In the genomic region with DNA sequence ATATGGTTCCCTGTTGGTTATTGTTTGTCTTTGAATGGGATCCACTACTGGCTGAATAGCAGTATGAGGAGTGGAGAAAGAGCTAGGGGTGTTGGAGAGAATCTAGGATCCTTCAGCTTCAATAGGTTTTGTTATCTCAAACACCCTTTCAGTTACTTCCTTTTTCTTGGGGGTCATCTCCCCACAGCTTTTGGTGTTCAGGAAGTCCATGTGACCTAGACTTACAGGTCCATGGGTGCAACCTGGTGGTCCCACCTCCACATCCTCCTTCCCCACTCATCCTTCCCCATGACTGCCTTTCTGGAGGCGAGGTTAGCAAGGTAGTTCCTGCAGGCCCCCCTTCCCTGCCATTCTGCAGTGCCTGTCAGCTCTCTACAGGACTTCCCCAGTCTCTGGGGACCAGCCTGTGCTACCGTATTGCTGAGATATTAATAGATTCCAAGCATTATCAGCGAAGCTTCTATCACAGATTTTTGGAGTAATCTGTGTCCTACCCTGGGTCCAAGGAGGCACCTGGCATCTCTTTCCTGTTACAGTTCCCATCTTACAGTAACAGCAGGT, we compare ENCODE assay signal across 26 cellular contexts.
DNase-seq lines count a peak whose midpoint lies in the region; ATAC-seq, FAIRE-seq and TF ChIP-seq lines count a peak whose summit lies in the region.
"Had no signal": no experiment of that assay in that cellular context is flagged by ENCODE, and none has a peak within 500 bp of the region (broad histone marks: within the 10 kb centered on the region; RNA-seq: fewer than 3 reads in every experiment).

No MANE protein-coding gene starts in this region.

- H3K36me3 ChIP-seq in OCI-LY3 (replicated peaks; ENCODE audit: low read depth, low read length) (no peaks in the 10 kb centered on the region), endothelial cell of umbilical vein (ENCODE audit: control insufficient read depth in 2 of 2, extremely low read depth in 1 of 2, insufficient read depth in 2 of 2, low read length in 2 of 2) (no peaks in the 10 kb centered on the region), gastrocnemius medialis (no peaks in the 10 kb centered on the region), WERI-Rb-1 (no peaks in the 10 kb centered on the region)
- H3K36me3 ChIP-seq: brain microvascular endothelial cell, right lobe of liver, thoracic aorta had no signal

- POLR2A ChIA-PET in endothelial cell of umbilical vein (lab: Charles Lee): no interaction called here

- H3K4me2 ChIP-seq in OCI-LY3 (ENCODE audit: low read length) (peak overlapping the region; percentile 27), endothelial cell of umbilical vein (ENCODE audit: insufficient read depth, low read length) (no peak overlapping the region)

- peak overlapping the region; percentile 59 for H2AFZ ChIP-seq in OCI-LY3 (ENCODE audit: low read depth, low read length)
- no peak overlapping the region for H2AFZ ChIP-seq in endothelial cell of umbilical vein (ENCODE audit: low read depth, low read length)
- H2AFZ ChIP-seq: parathyroid adenoma had no signal

- H3K79me2 ChIP-seq in OCI-LY3 (ENCODE audit: low read length): no peaks in the 10 kb centered on the region
- no peaks in the 10 kb centered on the region for H3K79me2 ChIP-seq in endothelial cell of umbilical vein (ENCODE audit: control insufficient read depth, insufficient read depth, low read length)
- H3K79me2 ChIP-seq: parathyroid adenoma had no signal

- TF ChIP-seq POLR2A in endothelial cell of umbilical vein (IDR thresholded peaks at IDR 0.05; ENCODE audit: low read depth, low read length) (no peak), gastrocnemius medialis (IDR thresholded peaks at IDR 0.05) (no peak)

- CTCF ChIA-PET in endothelial cell of umbilical vein (lab: Charles Lee): interaction anchor here (1.3 to 1.5 kb wide), 2 partner anchors 13 to 405 kb away, joined by 3 read pairs; no protein-coding TSS in a partner anchor

- BruUV-seq in endothelial cell of umbilical vein (replicated peaks; lab: Mats Ljungman, UMichigan): no TSS peak

- H3K27me3 ChIP-seq in OCI-LY3 (ENCODE audit: low read depth, low read length) (no peaks in the 10 kb centered on the region), endothelial cell of umbilical vein (ENCODE audit: control insufficient read depth in 2 of 2, insufficient read depth in 2 of 2, low read length in 2 of 2) (no peaks in the 10 kb centered on the region), gastrocnemius medialis (no peaks in the 10 kb centered on the region), WERI-Rb-1 (ENCODE audit: insufficient read depth, low read depth, severe bottlenecking) (no peaks in the 10 kb centered on the region)
- H3K27me3 ChIP-seq: brain microvascular endothelial cell, right lobe of liver had no signal

- dilution Hi-C loops in endothelial cell of umbilical vein (cut with MboI; ENCODE audit: extremely low pct_ligation_motif_present, low sequenced_read_pairs): no loop called here

- H4K20me1 ChIP-seq in OCI-LY3 (ENCODE audit: insufficient read depth, low read length) (no peaks in the 10 kb centered on the region), endothelial cell of umbilical vein (replicated peaks; ENCODE audit: control insufficient read depth, extremely low read depth, insufficient read depth, low read length) (no peaks in the 10 kb centered on the region)

- H3K4me1 ChIP-seq in OCI-LY3 (ENCODE audit: low read length) (peaks cover 9% of the 10 kb centered on the region), endothelial cell of umbilical vein (ENCODE audit: control insufficient read depth, extremely low read depth, insufficient read depth, low read length) (no peaks in the 10 kb centered on the region), gastrocnemius medialis (no peaks in the 10 kb centered on the region)
- H3K4me1 ChIP-seq: parathyroid adenoma, right lobe of liver had no signal

- peak overlapping the region; percentile 10; the same call in 1 of the 2 replicates for H3K4me3 ChIP-seq in OCI-LY3 (ENCODE audit: low read length)
- H3K4me3 ChIP-seq in endothelial cell of umbilical vein (replicated peaks in 1 of 3; ENCODE audit: insufficient read depth in 1 of 3, low read depth in 1 of 3, low read length in 3 of 3): no peak overlapping the region
- no peak overlapping the region for H3K4me3 ChIP-seq in gastrocnemius medialis
- no peak overlapping the region for H3K4me3 ChIP-seq in WERI-Rb-1 (ENCODE audit: low read depth, low read length)
- H3K4me3 ChIP-seq: lung, right lobe of liver, thoracic aorta had no signal

- peak; percentile 49 for DNase-seq in GDM1 (lab: John Stamatoyannopoulos, UW)
- peak; percentile 43 for DNase-seq in endothelial cell of umbilical vein (ENCODE audit: low read depth, low spot score)
- DNase-seq in gastrocnemius medialis: no peak
- DNase-seq in EL: no peak
- DNase-seq in mesenteric fat pad (ENCODE audit: low spot score): no peak
- DNase-seq in WERI-Rb-1: no peak
- DNase-seq: activated CD4-positive, alpha-beta T cell treated with anti-CD3 and anti-CD28 coated beads, Interleukin-2, amount 10 ng/mL, durations not matched to agents 7 days and 5 days; activated CD8-positive, alpha-beta memory T cell treated with anti-CD3 and anti-CD28 coated beads, Interleukin-2, amount 50 U/mL, for 4 hours; activated naive CD8-positive, alpha-beta T cell treated with anti-CD3 and anti-CD28 coated beads, Interleukin-2, amount 50 U/mL, for 24 hours; brain microvascular endothelial cell; CD4-positive, alpha-beta memory T cell; DMS53; H9; head of caudate nucleus; NCI-H1092 treated with DMSO at 0.1 percent for 48 hours; NCI-H2171; NCI-H774; right lobe of liver; stimulated activated CD4-positive, alpha-beta T cell treated with anti-CD3 and anti-CD28 coated beads, Interleukin-15, amount 100 ng/mL, for 24 hours had no signal

- in situ Hi-C loops in gastrocnemius medialis (cut with MboI; ENCODE audit: low sequenced_read_pairs in 4 of 4): no loop called here

- H3K9ac ChIP-seq in OCI-LY3 (ENCODE audit: low read length) (no peak overlapping the region), endothelial cell of umbilical vein (replicated peaks; ENCODE audit: extremely low read depth, insufficient read depth, low read length) (no peak overlapping the region)
- H3K9ac ChIP-seq: parathyroid adenoma had no signal

- FAIRE-seq in endothelial cell of umbilical vein (lab: Jason Lieb, UNC): no peak
- FAIRE-seq: colon, endometrium had no signal

- H3K27ac ChIP-seq in OCI-LY3 (ENCODE audit: low read length) (no peak overlapping the region), endothelial cell of umbilical vein (ENCODE audit: insufficient read depth, low read depth, low read length) (no peak overlapping the region), gastrocnemius medialis (no peak overlapping the region), WERI-Rb-1 (no peak overlapping the region)
- H3K27ac ChIP-seq: brain microvascular endothelial cell, parathyroid adenoma, right lobe of liver, thoracic aorta had no signal

- no peaks in the 10 kb centered on the region for H3K9me1 ChIP-seq in endothelial cell of umbilical vein (replicated peaks; ENCODE audit: control insufficient read depth, extremely low read depth, insufficient read depth, low read length)

- no peak for TF ChIP-seq CTCF in OCI-LY3 (IDR thresholded peaks at IDR 0.05; ENCODE audit: low read depth, low read length)
- TF ChIP-seq CTCF in endothelial cell of umbilical vein (IDR thresholded peaks at IDR 0.05; ENCODE audit: extremely low read depth in 1 of 2, insufficient read depth in 1 of 2, low read depth in 1 of 2, low read length in 2 of 2): no peak
- no peak for TF ChIP-seq CTCF in gastrocnemius medialis (IDR thresholded peaks at IDR 0.05 in 4 of 5, conservative IDR thresholded peaks at IDR 0.05 in 1 of 5)
- TF ChIP-seq CTCF in WERI-Rb-1 (IDR thresholded peaks at IDR 0.05; ENCODE audit: low read depth, low read length): no peak

- ATAC-seq in HG02759 (IDR thresholded peaks at IDR 0.05; ENCODE audit: unreplicated experiment) (peak; percentile 54), gastrocnemius medialis (no peak)
- ATAC-seq: activated naive CD8-positive, alpha-beta T cell treated with anti-CD3 and anti-CD28 coated beads, Interleukin-2, amount 50 U/mL, for 24 hours; right lobe of liver had no signal

- intact Hi-C loops in endothelial cell of umbilical vein (cut with micrococcal nuclease): no loop called here
- intact Hi-C loops in gastrocnemius medialis (cut with DNase I; ENCODE audit: low total_unique reads): no loop called here

- H3K9me3 ChIP-seq in OCI-LY3 (ENCODE audit: insufficient read depth, low read length) (no peaks in the 10 kb centered on the region), endothelial cell of umbilical vein (replicated peaks; ENCODE audit: control insufficient read depth, insufficient read depth, low read length) (no peaks in the 10 kb centered on the region), gastrocnemius medialis (no peaks in the 10 kb centered on the region), WERI-Rb-1 (ENCODE audit: severe bottlenecking) (no peaks in the 10 kb centered on the region)
- H3K9me3 ChIP-seq: right lobe of liver, thoracic aorta had no signal

TF ChIP-seq in endothelial cell of umbilical vein, 7 proteins besides CTCF, POLR2A, EP300 and RAD21:
- no peak for TF ChIP-seq JUN (IDR thresholded peaks at IDR 0.05; ENCODE audit: borderline replicate concordance, insufficient read depth, insufficient read length, low read depth)
- no peak for TF ChIP-seq FOS (IDR thresholded peaks at IDR 0.05; ENCODE audit: borderline replicate concordance, insufficient read depth, low read length)
- no peak for TF ChIP-seq GATA2 (IDR thresholded peaks at IDR 0.05; ENCODE audit: insufficient read depth, insufficient read length, low read depth, low read length)
- TF ChIP-seq, protein P1, sequence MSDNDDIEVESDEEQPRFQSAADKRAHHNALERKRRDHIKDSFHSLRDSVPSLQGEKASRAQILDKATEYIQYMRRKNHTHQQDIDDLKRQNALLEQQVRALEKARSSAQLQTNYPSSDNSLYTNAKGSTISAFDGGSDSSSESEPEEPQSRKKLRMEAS (IDR thresholded peaks at IDR 0.05; ENCODE audit: insufficient read depth, insufficient read length): no peak
- TF ChIP-seq EZH2 (IDR thresholded peaks at IDR 0.05; ENCODE audit: borderline replicate concordance, low read depth, low read length, severe bottlenecking): no peak
- no peak for TF ChIP-seq MYC (IDR thresholded peaks at IDR 0.05; ENCODE audit: low read depth, low read length)
- TF ChIP-seq POLR2AphosphoS5 (IDR thresholded peaks at IDR 0.05; ENCODE audit: insufficient read depth, low read depth, low read length): no peak
TF ChIP-seq in endothelial cell of umbilical vein: peak in this region for 0.

Comparison
In these comparisons a context has a peak if more than half of its experiments do, and no peak if none do; other contexts are left out.
1. DNase-seq: peak in GDM1 (single experiment) and endothelial cell of umbilical vein (single experiment); none in gastrocnemius medialis (0 of 2), EL (single experiment), mesenteric fat pad (single experiment) and WERI-Rb-1 (single experiment).